8 cellular contexts compared by ENCODE assay signal in the genomic region with DNA sequence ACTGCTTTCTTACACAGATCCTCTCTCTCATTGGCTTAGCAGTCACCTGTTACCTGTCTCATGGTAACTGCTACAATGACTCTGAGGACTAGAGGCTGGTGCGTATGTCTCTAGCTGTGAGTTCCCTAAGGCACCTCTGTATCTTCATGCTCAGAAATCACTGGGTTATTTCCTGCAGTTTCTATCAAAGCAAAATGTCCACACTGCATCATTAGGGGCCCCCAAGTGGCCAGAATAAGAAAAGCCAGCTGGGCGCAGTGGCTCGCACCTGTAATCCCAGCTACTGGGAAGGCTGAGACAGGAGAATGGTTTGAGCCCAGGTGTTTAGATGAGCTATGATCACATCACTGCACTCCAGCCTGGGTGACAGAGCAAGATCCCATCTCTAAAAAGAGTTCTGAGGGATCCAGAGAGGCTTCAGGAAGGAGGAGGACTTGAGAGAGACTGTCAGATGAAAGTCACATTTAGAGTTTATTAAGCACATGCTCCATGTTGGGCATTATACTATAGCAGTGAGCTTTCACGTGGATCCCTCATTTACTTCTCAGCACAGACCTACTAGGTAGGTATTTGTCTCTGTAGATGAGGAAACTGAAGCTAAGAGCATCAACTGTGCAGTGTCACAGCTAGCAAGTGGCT. TPM values are rescaled to one million over a fixed set of nuclear protein-coding genes. Genes with fewer than 3 reads are reported as not detected.
A peak's percentile ranks its signal among the peaks of the same experiment; 100 is the strongest.
DNase-seq lines count a peak whose midpoint lies in the region; ATAC-seq, FAIRE-seq and TF ChIP-seq lines count a peak whose summit lies in the region.

No MANE protein-coding gene starts in this region.

- peaks cover 0 to 7% (median 0%) of the 10 kb centered on the region in 3 donors for H3K4me1 ChIP-seq in pancreas

- DNase-seq in NK-92 treated with Interleukin-12 subunit alpha and Interleukin-12 subunit beta, amount 100 ng/mL, for 24 hours (lab: John Stamatoyannopoulos, UW): peak; percentile 39
- no peak for DNase-seq in NK-92 (lab: John Stamatoyannopoulos, UW; ENCODE audit: unreplicated experiment)
- peak; percentile 63 for DNase-seq in KBM-7
- DNase-seq in SHP77 (lab: John Stamatoyannopoulos, UW): peak; percentile 52 to 53
- peak; percentile 28 to 50 for DNase-seq in erythroblast (lab: John Stamatoyannopoulos, UW)
- DNase-seq in pancreas: peak in 4 of 6 donors; percentile 51 to 74 (median 58)
- no peak for DNase-seq in H4 (ENCODE audit: low spot score)

- no peaks in the 10 kb centered on the region for H3K27me3 ChIP-seq in pancreas

- in situ Hi-C loops in KBM-7 (cut with MboI; ENCODE audit: low pct_unique_long_range_greater_than_20kb, low sequenced_read_pairs): no loop called here

- intact Hi-C loops in pancreas (cut with DNase I): loop anchor here in 1 of 3 donors (5.0 kb wide), 1 partner anchor 35 kb away; no protein-coding TSS in a partner anchor

- WGBS in pancreas, 2 donors: 6 to 8% methylated on average over 4 of the region's 4 CpGs

- H3K27ac ChIP-seq in pancreas: peak overlapping the region in 1 of 4 donors; percentile 44

- ATAC-seq in pancreas (peak; percentile 23 to 51 (median 43)), GM21526 (IDR thresholded peaks at IDR 0.05; ENCODE audit: low FRiP score, unreplicated experiment) (no peak)

- H3K9me3 ChIP-seq in pancreas: no peaks in the 10 kb centered on the region

- TF ChIP-seq CTCF in pancreas (IDR thresholded peaks at IDR 0.05): peak; percentile 56 to 77 (median 72)

- H3K4me3 ChIP-seq in pancreas: no peak overlapping the region

- TF ChIP-seq POLR2A in erythroblast (IDR thresholded peaks at IDR 0.05; ENCODE audit: low read length): no peak

- no peaks in the 10 kb centered on the region for H3K36me3 ChIP-seq in pancreas

- FAIRE-seq in pancreas (lab: Jason Lieb, UNC): no peak

RNA-seq across cellular contexts. Expression of a gene that starts 2.3 kb away (rescaled TPM):
- 10 to 100 TPM in 1 of 6 donors, 1 to 10 TPM in 5; 4.4 to 12.5 (median 6.5) TPM for total RNA-seq in pancreas
- 1 to 10 TPM; 6.8 to 9.4 TPM for polyA plus RNA-seq in pancreas
- total RNA-seq in H4 (2014; rRNA removed; shearing (Covaris generic)): 13.3 and 18.5 TPM in 2 replicates

RNA-seq across cellular contexts. Expression of a gene that starts 17.9 kb away (rescaled TPM):
- total RNA-seq in pancreas: 10 to 100 TPM in 4 of 6 donors, 1 to 10 TPM in 2; 3.5 to 19.8 (median 10.9) TPM
- polyA plus RNA-seq in pancreas: 10 to 100 TPM in 1 of 2 donors, 1 to 10 TPM in 1; 8.1 to 11.9 TPM
- 0.41 TPM in 1 of 2 replicates, not detected in the other for total RNA-seq in H4 (2014; rRNA removed; shearing (Covaris generic))

RNA-seq across cellular contexts. Expression of a gene that starts 37.2 kb away (rescaled TPM):
- total RNA-seq in pancreas: 1 to 10 TPM; 1.3 to 4.5 (median 1.9) TPM
- polyA plus RNA-seq in pancreas: 1 to 10 TPM; 2.6 to 4.8 TPM
- 0.10 TPM in 1 of 2 replicates, not detected in the other for total RNA-seq in H4 (2014; rRNA removed; shearing (Covaris generic))

RNA-seq across cellular contexts. Expression of a gene that starts 48.1 kb away (rescaled TPM):
- total RNA-seq in pancreas: 100 to 1,000 TPM in 1 of 6 donors, 10 to 100 TPM in 5; 39.6 to 123 (median 51.1) TPM
- polyA plus RNA-seq in pancreas: 10 to 100 TPM; 39.3 to 67.1 TPM
- 0.02 TPM in 1 of 2 replicates, not detected in the other for total RNA-seq in H4 (2014; rRNA removed; shearing (Covaris generic))

Comparison
In these comparisons a context has a peak if more than half of its experiments do, and no peak if none do; other contexts are left out.
1. DNase-seq: peak in NK-92 treated with Interleukin-12 subunit alpha and Interleukin-12 subunit beta, amount 100 ng/mL, for 24 hours (single experiment), KBM-7 (single experiment), SHP77 (2 of 2), erythroblast (2 of 2) and pancreas (4 of 6); none in NK-92 (single experiment) and H4 (single experiment).